Comparison of ENCODE assay signal across 12 cellular contexts in the genomic region with DNA sequence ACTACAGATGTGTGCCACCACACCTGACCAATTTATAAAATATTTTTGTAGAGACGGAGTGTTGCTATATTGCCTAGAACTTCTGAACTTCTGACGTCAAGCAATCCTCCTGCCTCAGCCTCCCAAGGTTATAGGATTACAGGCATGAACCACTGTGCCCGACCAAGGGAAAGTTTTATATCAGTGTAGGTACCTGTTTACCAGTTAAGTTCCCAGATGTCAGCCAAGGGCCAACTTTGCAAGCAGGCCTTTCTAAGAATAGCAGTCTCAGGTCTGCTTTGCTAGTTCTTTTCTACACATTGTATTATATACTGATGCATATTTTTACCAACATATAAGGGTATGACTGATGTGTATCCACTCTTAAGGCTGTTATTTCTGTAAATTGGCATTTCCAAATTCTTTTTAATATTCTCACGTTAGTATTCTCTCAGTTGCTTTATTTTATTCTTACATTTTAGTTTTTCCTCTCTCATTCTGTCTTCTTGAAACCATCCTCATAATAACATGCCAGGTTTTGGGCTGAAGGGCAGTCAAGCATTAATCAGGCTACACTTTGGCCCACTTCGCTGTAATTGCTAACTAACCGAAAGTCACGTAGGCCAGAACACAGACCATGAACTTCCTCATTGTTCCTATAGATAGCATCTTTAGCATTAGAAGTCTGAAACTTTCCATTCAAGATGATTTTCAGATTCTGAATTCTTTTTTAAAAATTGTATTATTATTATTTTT.
A peak's percentile ranks its signal among the peaks of the same experiment; 100 is the strongest.
DNase-seq lines count a peak whose midpoint lies in the region; ATAC-seq and TF ChIP-seq lines count a peak whose summit lies in the region.
"Had no signal": no experiment of that assay in that cellular context is flagged by ENCODE, and none has a peak within 500 bp of the region (broad histone marks: within the 10 kb centered on the region; RNA-seq: fewer than 3 reads in every experiment).

No MANE protein-coding gene starts in this region.

- no peak overlapping the region for H3K4me3 ChIP-seq in GM06990 (replicated peaks; ENCODE audit: low read depth, low read length)
- H3K4me3 ChIP-seq: Peyer's patch, psoas muscle had no signal

- peak; percentile 65 for ATAC-seq in GM19438 (IDR thresholded peaks at IDR 0.05; ENCODE audit: low read depth, unreplicated experiment)
- peak; percentile 55 for ATAC-seq in HG02973 (IDR thresholded peaks at IDR 0.05; ENCODE audit: unreplicated experiment)

- POLR2A ChIA-PET in HEK293T (lab: Yijun Ruan, JAX): no interaction called here

- DNase-seq in GM06990 (ENCODE audit: extremely low read depth, insufficient read length) (peak; percentile 68), NAMALWA (ENCODE audit: low spot score) (peak; percentile 88), HEK293T (ENCODE audit: extremely low spot score) (no peak), putamen (ENCODE audit: low spot score) (no peak)
- DNase-seq in stimulated activated CD8-positive, alpha-beta memory T cell treated with anti-CD3 and anti-CD28 coated beads, Interleukin-4, amount 100 ng/mL, for 48 hours: no peak
- no peak for DNase-seq in stimulated activated naive CD4-positive, alpha-beta T cell (lab: John Stamatoyannopoulos, UW)
- DNase-seq: activated CD4-positive, alpha-beta T cell treated with anti-CD3 and anti-CD28 coated beads for 1 hour; activated naive CD8-positive, alpha-beta T cell treated with anti-CD3 and anti-CD28 coated beads, Interleukin-2, amount 10 ng/mL, durations not matched to agents 7 days and 5 days; psoas muscle had no signal

- no peak for TF ChIP-seq CTCF in GM06990 (IDR thresholded peaks at IDR 0.05; ENCODE audit: insufficient read depth, low read length, poor library complexity, severe bottlenecking)

- CTCF ChIA-PET in HEK293T (lab: Yijun Ruan, JAX): no interaction called here

- H3K27me3 ChIP-seq in GM06990 (replicated peaks; ENCODE audit: control insufficient read depth, insufficient read depth, low read length): no peaks in the 10 kb centered on the region
- H3K27me3 ChIP-seq: Peyer's patch had no signal

- no peaks in the 10 kb centered on the region for H3K36me3 ChIP-seq in GM06990 (ENCODE audit: control insufficient read depth, insufficient read depth, low read length)
- H3K36me3 ChIP-seq: Peyer's patch had no signal

TF ChIP-seq in HEK293T, 16 proteins besides CTCF, POLR2A, EP300 and RAD21:
- TF ChIP-seq PKNOX1 (IDR thresholded peaks at IDR 0.05) (no peak), FOXM1 (IDR thresholded peaks at IDR 0.05; ENCODE audit: borderline replicate concordance) (no peak), ZNF384 (IDR thresholded peaks at IDR 0.05) (no peak), HDGF (IDR thresholded peaks at IDR 0.05; ENCODE audit: borderline replicate concordance) (no peak), LEF1 (IDR thresholded peaks at IDR 0.05; ENCODE audit: borderline replicate concordance) (no peak), NFRKB (IDR thresholded peaks at IDR 0.05) (no peak), L3MBTL2 (conservative IDR thresholded peaks at IDR 0.05) (no peak), BHLHE40 (IDR thresholded peaks at IDR 0.05; ENCODE audit: borderline replicate concordance) (no peak), ELF4 (IDR thresholded peaks at IDR 0.05) (no peak), FOXA1 (IDR thresholded peaks at IDR 0.05) (no peak), CTBP1 (IDR thresholded peaks at IDR 0.05; ENCODE audit: borderline replicate concordance) (no peak), TARDBP (IDR thresholded peaks at IDR 0.05) (no peak), ARNT (IDR thresholded peaks at IDR 0.05) (no peak), SUZ12 (IDR thresholded peaks at IDR 0.05) (no peak)

Comparison
In these comparisons a context has a peak if more than half of its experiments do, and no peak if none do; other contexts are left out.
1. DNase-seq: peak in GM06990 (single experiment) and NAMALWA (single experiment); none in HEK293T (single experiment), putamen (single experiment), stimulated activated CD8-positive, alpha-beta memory T cell treated with anti-CD3 and anti-CD28 coated beads, Interleukin-4, amount 100 ng/mL, for 48 hours (single experiment) and stimulated activated naive CD4-positive, alpha-beta T cell (0 of 6).